In genomic region chr2:84548303-84548702, GRCh38 we compare ENCODE assay signal across 18 cellular contexts. TPM values are rescaled to one million over a fixed set of nuclear protein-coding genes. Genes with fewer than 3 reads are reported as not detected.
DNase-seq lines count a peak whose midpoint lies in the region; ATAC-seq, FAIRE-seq and TF ChIP-seq lines count a peak whose summit lies in the region.
"Had no signal": no experiment of that assay in that cellular context is flagged by ENCODE, and none has a peak within 500 bp of the region (broad histone marks: within the 10 kb centered on the region; RNA-seq: fewer than 3 reads in every experiment).

No MANE protein-coding gene starts in this region.

- WGBS in A549 (ENCODE audit: missing lambda C conversion rate): 10% methylated on average over 1 of the region's 1 CpG
- 0% methylated on average over 1 of the region's 1 CpG for WGBS in K562 (ENCODE audit: insufficient coverage, low coverage, missing lambda C conversion rate)

- no peaks in the 10 kb centered on the region for H4K20me1 ChIP-seq in K562 (replicated peaks; ENCODE audit: control insufficient read depth, insufficient read depth, low read length)
- H4K20me1 ChIP-seq: BLaER1 treated with 17β-estradiol and CSF1 and Interleukin-3, amounts not matched to agents 10 nM and 100 nM had no signal

- H3K4me1 ChIP-seq in A549: no peaks in the 10 kb centered on the region
- H3K4me1 ChIP-seq in K562 (replicated peaks in 1 of 2; ENCODE audit: control insufficient read depth in 2 of 2, insufficient read depth in 2 of 2, low read length in 2 of 2): no peaks in the 10 kb centered on the region
- H3K4me1 ChIP-seq: BLaER1 treated with 17β-estradiol and CSF1 and Interleukin-3, amounts not matched to agents 10 nM and 100 nM; Caco-2 had no signal

- CTCF ChIA-PET in A549 (lab: Yijun Ruan, JAX): interaction anchor here (0.7 kb wide), 1 partner anchor 322 kb away, joined by 3 read pairs; no protein-coding TSS in a partner anchor
- CTCF ChIA-PET in K562 (lab: Yijun Ruan, JAX; ENCODE audit: low intra/inter-chr PET ratio): no interaction called here

- H3K4me2 ChIP-seq in A549 (no peak overlapping the region), K562 (ENCODE audit: insufficient read depth, low read length) (no peak overlapping the region)
- H3K4me2 ChIP-seq: BLaER1 treated with 17β-estradiol and CSF1 and Interleukin-3, amounts not matched to agents 10 nM and 100 nM had no signal

- no peak for TF ChIP-seq POLR2A in A549 (IDR thresholded peaks at IDR 0.05; ENCODE audit: low read length)
- TF ChIP-seq POLR2A in K562 (conservative IDR thresholded peaks at IDR 0.05): no peak

- H3K9me3 ChIP-seq in A549: no peaks in the 10 kb centered on the region
- no peaks in the 10 kb centered on the region for H3K9me3 ChIP-seq in K562 (replicated peaks; ENCODE audit: control insufficient read depth, insufficient read depth, low read depth, low read length)
- H3K9me3 ChIP-seq: BLaER1 treated with 17β-estradiol and CSF1 and Interleukin-3, amounts not matched to agents 10 nM and 100 nM; Caco-2 had no signal

- H3K36me3 ChIP-seq in K562 (ENCODE audit: control insufficient read depth, insufficient read depth, low read length): no peaks in the 10 kb centered on the region
- H3K36me3 ChIP-seq: BLaER1 treated with 17β-estradiol and CSF1 and Interleukin-3, amounts not matched to agents 10 nM and 100 nM had no signal

- BruUV-seq in K562 (replicated peaks; lab: Mats Ljungman, UMichigan): no TSS peak

- TF ChIP-seq EP300 in A549 (IDR thresholded peaks at IDR 0.05): no peak
- no peak for TF ChIP-seq EP300 in K562 (IDR thresholded peaks at IDR 0.05; ENCODE audit: low read length)

- H2AFZ ChIP-seq in K562 (ENCODE audit: low read depth, low read length): no peak overlapping the region

- TF ChIP-seq RAD21 in A549 (conservative IDR thresholded peaks at IDR 0.05 in 1 of 2, IDR thresholded peaks at IDR 0.05 in 1 of 2): no peak
- TF ChIP-seq RAD21 in K562 (CRISPR knock-in tag; conservative IDR thresholded peaks at IDR 0.05 in 1 of 2, IDR thresholded peaks at IDR 0.05 in 1 of 2): no peak

- no peak overlapping the region for H3K9ac ChIP-seq in K562 (ENCODE audit: insufficient read depth in 1 of 2, low read depth in 2 of 2, low read length in 2 of 2)
- H3K9ac ChIP-seq: BLaER1 treated with 17β-estradiol and CSF1 and Interleukin-3, amounts not matched to agents 10 nM and 100 nM had no signal

- H3K4me3 ChIP-seq in A549 (no peak overlapping the region), K562 (no peak overlapping the region)
- H3K4me3 ChIP-seq: BLaER1 treated with 17β-estradiol and CSF1 and Interleukin-3, amounts not matched to agents 10 nM and 100 nM had no signal

- TF ChIP-seq CTCF in A549 (IDR thresholded peaks at IDR 0.05) (no peak), K562 (IDR thresholded peaks at IDR 0.05 in 2 of 3, conservative IDR thresholded peaks at IDR 0.05 in 1 of 3; ENCODE audit: insufficient read depth in 2 of 3, low read depth in 1 of 3, low read length in 3 of 3) (no peak)

- no peak for FAIRE-seq in A549 (lab: Jason Lieb, UNC)
- no peak for FAIRE-seq in K562 (lab: Jason Lieb, UNC)
- FAIRE-seq in islet of Langerhans (lab: Jason Lieb, UNC): peak; percentile 17
- FAIRE-seq: A204.1, G401.6, GM12891 had no signal

- no peak for DNase-seq in A549 (ENCODE audit: low read depth in 1 of 2, low spot score in 1 of 2)
- no peak for DNase-seq in K562 (ENCODE audit: extremely low read depth in 1 of 4, low spot score in 3 of 4)
- DNase-seq in caudate nucleus (lab: John Stamatoyannopoulos, UW): no peak
- DNase-seq: 8988T; AML-193; Caco-2; Calu3; CD4-positive, alpha-beta T cell; CD8-positive, alpha-beta T cell; DMS79 treated with DMSO at 0.1 percent for 48 hours; GF-D8 had no signal

- ATAC-seq in A549 (no peak), K562 (no peak), GM18861 (IDR thresholded peaks at IDR 0.05; ENCODE audit: unreplicated experiment) (no peak)
- ATAC-seq: CD8-positive, alpha-beta T cell had no signal

- intact Hi-C loops in K562 (cut with micrococcal nuclease): no loop called here

- H3K9me1 ChIP-seq in K562 (ENCODE audit: control insufficient read depth, insufficient read depth, low read length): no peaks in the 10 kb centered on the region

- no peaks in the 10 kb centered on the region for H3K79me2 ChIP-seq in K562 (ENCODE audit: control insufficient read depth, insufficient read depth, low read length)

- in situ Hi-C loops in K562 (cut with MboI): no loop called here

- POLR2A ChIA-PET in A549 (lab: Yijun Ruan, JAX): no interaction called here
- POLR2A ChIA-PET in K562 (lab: Yijun Ruan, JAX): no interaction called here

- H3K27me3 ChIP-seq in K562 (ENCODE audit: control insufficient read depth in 2 of 2, insufficient read depth in 2 of 2, low read length in 2 of 2): no peaks in the 10 kb centered on the region
- H3K27me3 ChIP-seq: BLaER1 treated with 17β-estradiol and CSF1 and Interleukin-3, amounts not matched to agents 10 nM and 100 nM had no signal

- H3K27ac ChIP-seq in A549 (no peak overlapping the region), K562 (ENCODE audit: extremely low read depth, low read depth, low read length) (no peak overlapping the region), caudate nucleus (ENCODE audit: low read depth, low read length) (no peak overlapping the region)
- H3K27ac ChIP-seq: BLaER1 treated with 17β-estradiol and CSF1 and Interleukin-3, amounts not matched to agents 10 nM and 100 nM; C4-2B had no signal

TF ChIP-seq in A549, 52 proteins besides CTCF, POLR2A, EP300 and RAD21 (continues in another document):
- TF ChIP-seq USF2 (IDR thresholded peaks at IDR 0.05): no peak
- TF ChIP-seq MAFK (IDR thresholded peaks at IDR 0.05; ENCODE audit: partially characterized antibody): peak; percentile 75
- no peak for TF ChIP-seq RCOR1 (IDR thresholded peaks at IDR 0.05; ENCODE audit: low read depth, low read length)
- TF ChIP-seq HDAC2 (IDR thresholded peaks at IDR 0.05): no peak
- no peak for TF ChIP-seq RFX5 (IDR thresholded peaks at IDR 0.05)

TF ChIP-seq in K562, 482 proteins besides CTCF, POLR2A, EP300 and RAD21:
- TF ChIP-seq ZNF316 (IDR thresholded peaks at IDR 0.05): peak; percentile 61
- no peak for TF ChIP-seq ZNF780A (CRISPR knock-in tag; IDR thresholded peaks at IDR 0.05)
- no peak for TF ChIP-seq PCBP2 (IDR thresholded peaks at IDR 0.05; ENCODE audit: low read depth, low read length, poor library complexity, severe bottlenecking)

RNA-seq across cellular contexts. Expression of gene DNAH6, which starts 32.0 kb away (rescaled TPM):
- 0.22 and 0.32 TPM in 2 replicates for polyA plus RNA-seq in A549 (2011; rRNA removed)
- polyA plus RNA-seq in A549 (2012; cell fraction: cytosol; rRNA removed): 0.01 and 0.03 TPM in 2 replicates
- 0.01 and 0.07 TPM in 2 replicates for polyA plus RNA-seq in A549 (2012; cell fraction: nucleus; rRNA removed)
- 0.05 to 0.13 TPM (median 0.08 TPM) in 3 replicates for polyA plus RNA-seq in A549 (2017; fragmentation: RNase III; extraction: RNeasy Plus Mini Kit Qiagen cat#74134 plus additional on column Dnase treatment)
- 0.21 and 0.39 TPM in 2 replicates for polyA minus RNA-seq in A549 (2011; rRNA and poly(A)+ RNA removed)
- 0.05 and 0.07 TPM in 2 replicates for total RNA-seq in K562 (2011; cell fraction: chromatin; rRNA removed; ENCODE audit: low replicate concordance)
- not detected in 2 replicates for total RNA-seq in K562 (2011; cell fraction: nucleolus; rRNA removed)
- total RNA-seq in K562 (2011; cell fraction: nucleoplasm; rRNA removed): not detected in 2 replicates
- total RNA-seq in K562 (2014; rRNA removed): 0.08 TPM in 1 of 2 replicates, not detected in the other
- total RNA-seq in K562 (2014; rRNA removed; fragmentation: Illumina TruSeq; extraction: Trizol): 0.04 TPM in 1 of 2 replicates, not detected in the other
- not detected in 2 replicates for total RNA-seq in K562 (2015; rRNA removed; fragmentation: Illumina TruSeq; extraction: Trizol)
- total RNA-seq in K562 (2021): 0.49 TPM in 1 of 2 replicates, not detected in the other
- polyA plus RNA-seq in K562 (2011; rRNA removed): 0.01 and 0.07 TPM in 2 replicates
- not detected in 2 replicates for polyA plus RNA-seq in K562 (2011; cell fraction: cytosol; rRNA removed)
- polyA plus RNA-seq in K562 (2011; cell fraction: nucleus; rRNA removed): 0.01 and 0.08 TPM in 2 replicates
- polyA plus RNA-seq in K562 (2012): 0.01 and 0.07 TPM in 2 replicates
- polyA plus RNA-seq in K562 (2014; fragmentation: Illumina TruSeq; extraction: Trizol): 0.01 TPM in 1 of 2 replicates, not detected in the other
- under 1 TPM in 1 of 2 experiments, not detected in 1; 0.01 TPM for polyA plus RNA-seq in K562 (2014; fragmentation: Nextera tagmentation; extraction: Ambion mirVana)
- not detected in 2 replicates for polyA plus RNA-seq in K562 (2014; rRNA removed)
- 0.27 TPM in 1 of 2 replicates, not detected in the other for polyA minus RNA-seq in K562 (2011; rRNA and poly(A)+ RNA removed)
- polyA minus RNA-seq in K562 (2011; cell fraction: cytosol; rRNA and poly(A)+ RNA removed): not detected in 2 replicates
- 0.11 TPM in 1 of 2 replicates, not detected in the other for polyA minus RNA-seq in K562 (2011; cell fraction: nucleus; rRNA and poly(A)+ RNA removed)

Comparison
In these comparisons a context has a peak if more than half of its experiments do, and no peak if none do; other contexts are left out.
1. Of the 35 proteins assayed by ChIP-seq in both K562 and A549: peak only in K562: none; only in A549: MAFK; in both: none; in neither: 34.